ENCODE assay signal across 9 cellular contexts in the genomic region with DNA sequence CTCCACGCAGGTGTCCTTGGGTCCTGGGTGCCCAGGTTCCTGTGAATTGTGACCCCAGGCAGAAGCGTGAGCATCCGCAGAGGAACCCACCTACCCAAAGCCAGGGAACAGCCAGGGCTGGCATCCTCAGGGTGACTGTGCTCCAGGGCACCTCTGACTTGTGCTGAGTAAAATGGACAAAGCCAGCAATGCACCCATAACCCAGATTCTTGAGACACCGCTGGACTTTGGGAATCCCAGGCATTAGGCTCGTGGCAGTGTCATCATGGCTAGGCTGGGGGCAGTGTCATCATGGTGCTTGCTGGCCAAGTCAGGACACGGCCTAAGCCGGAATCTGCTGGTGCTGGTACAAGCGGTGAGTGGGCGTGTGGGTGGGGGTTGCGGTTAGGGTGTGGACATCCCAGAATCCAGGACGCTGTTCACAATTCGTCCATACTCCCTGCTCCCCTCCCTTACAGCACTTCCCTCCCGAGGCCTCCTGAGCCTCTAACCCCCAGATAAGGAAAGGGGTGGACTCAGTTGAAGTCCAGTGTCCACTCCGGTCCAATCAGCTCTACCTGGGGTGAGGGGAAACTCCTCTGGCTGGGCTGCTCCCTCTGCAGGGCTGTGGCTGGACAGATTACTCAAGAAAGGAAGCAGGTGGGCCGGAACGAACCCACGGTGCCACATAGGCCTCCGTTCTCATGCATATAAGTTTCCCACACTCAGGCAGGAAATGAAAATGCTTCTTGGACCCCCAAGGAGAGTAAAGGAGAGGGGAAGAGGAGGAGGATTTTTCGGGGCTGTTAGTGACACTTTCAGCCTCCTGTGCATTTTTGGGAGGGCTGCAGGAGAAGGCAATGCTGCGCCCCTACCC.
A peak's percentile ranks its signal among the peaks of the same experiment; 100 is the strongest.
DNase-seq lines count a peak whose midpoint lies in the region; ATAC-seq and TF ChIP-seq lines count a peak whose summit lies in the region.
"Had no signal": no experiment of that assay in that cellular context is flagged by ENCODE, and none has a peak within 500 bp of the region (broad histone marks: within the 10 kb centered on the region; RNA-seq: fewer than 3 reads in every experiment).

No MANE protein-coding gene starts in this region.

- no peak for TF ChIP-seq POLR2A in stomach (IDR thresholded peaks at IDR 0.05)

- DNase-seq in activated T-cell treated with anti-CD3 and anti-CD28 coated beads, Interleukin-2, amount 50 U/mL, for 72 hours, result no peak
- no peak for DNase-seq in activated T-cell treated with anti-CD3 and anti-CD28 coated beads for 4 hours
- DNase-seq in activated CD8-positive, alpha-beta T cell treated with anti-CD3 and anti-CD28 coated beads for 36 hours, result no peak
- peak; percentile 44 for DNase-seq in stomach
- DNase-seq in amniotic stem cell (lab: John Stamatoyannopoulos, UW), result no peak
- DNase-seq: activated naive CD4-positive, alpha-beta T cell had no signal

- H3K27ac ChIP-seq in iPS-18a (ENCODE audit: low read length) (no peak overlapping the region), stomach (peak overlapping the region in 4 of 5 donors; percentile 15 to 92 (median 41))

- intact Hi-C loops in activated CD8-positive, alpha-beta T cell treated with anti-CD3 and anti-CD28 coated beads for 36 hours (cut with micrococcal nuclease), result no loop called here
- intact Hi-C loops in stomach (cut with DNase I; ENCODE audit: low total_unique reads), result no loop called here

- peak overlapping the region; percentile 51 for H3K4me3 ChIP-seq in iPS-18a (ENCODE audit: low read length)
- H3K4me3 ChIP-seq in stomach, result peak overlapping the region in 1 of 4 donors; percentile 63

- WGBS in stomach, 5 donors, result 54 to 72% (median 68%) methylated on average over 19 to 20 of the region's 20 CpGs

- H3K4me1 Mint-ChIP-seq in activated T-cell treated with anti-CD3 and anti-CD28 coated beads, Interleukin-2, amount 50 U/mL, for 72 hours (ENCODE audit: low read depth), result peaks cover 17% of the 10 kb centered on the region
- H3K4me1 Mint-ChIP-seq in activated CD8-positive, alpha-beta T cell treated with anti-CD3 and anti-CD28 coated beads for 36 hours (ENCODE audit: low read depth), result peaks cover 12% of the 10 kb centered on the region

- TF ChIP-seq CTCF in activated CD8-positive, alpha-beta T cell treated with anti-CD3 and anti-CD28 coated beads for 36 hours (IDR thresholded peaks at IDR 0.05), result no peak
- TF ChIP-seq CTCF in stomach (IDR thresholded peaks at IDR 0.05), result no peak

- H3K4me3 Mint-ChIP-seq in activated T-cell treated with anti-CD3 and anti-CD28 coated beads, Interleukin-2, amount 50 U/mL, for 72 hours, result peak overlapping the region; percentile 20 to 72
- H3K4me3 Mint-ChIP-seq in activated CD8-positive, alpha-beta T cell treated with anti-CD3 and anti-CD28 coated beads for 36 hours, result peak overlapping the region; percentile 65

- TF ChIP-seq EP300 in stomach (IDR thresholded peaks at IDR 0.05), result no peak

- CTCF ChIA-PET in activated CD8-positive, alpha-beta T cell treated with anti-CD3 and anti-CD28 coated beads for 36 hours (lab: Charles Lee), result interaction anchor here (0.8 kb wide), 1 partner anchor 34 kb away, joined by 3 read pairs; no protein-coding TSS in a partner anchor

- H3K36me3 Mint-ChIP-seq in activated T-cell treated with anti-CD3 and anti-CD28 coated beads, Interleukin-2, amount 50 U/mL, for 72 hours (ENCODE audit: insufficient read depth in 2 of 2), result no peaks in the 10 kb centered on the region
- no peaks in the 10 kb centered on the region for H3K36me3 Mint-ChIP-seq in activated CD8-positive, alpha-beta T cell treated with anti-CD3 and anti-CD28 coated beads for 36 hours (ENCODE audit: low read depth)

- H3K27me3 ChIP-seq in iPS-18a (ENCODE audit: control insufficient read depth, insufficient read depth, low read length) (peaks cover 32% of the 10 kb centered on the region), stomach (peaks cover 0 to 10% (median 7%) of the 10 kb centered on the region in 3 donors)

- H3K4me1 ChIP-seq in iPS-18a (ENCODE audit: control insufficient read depth, low read depth, low read length) (peaks cover 13% of the 10 kb centered on the region), stomach (peaks cover 20 to 49% (median 39%) of the 10 kb centered on the region in 4 donors)

- H3K27ac Mint-ChIP-seq in activated T-cell treated with anti-CD3 and anti-CD28 coated beads, Interleukin-2, amount 50 U/mL, for 72 hours, result no peak overlapping the region
- H3K27ac Mint-ChIP-seq in activated CD8-positive, alpha-beta T cell treated with anti-CD3 and anti-CD28 coated beads for 36 hours, result no peak overlapping the region

- no peak for ATAC-seq in activated T-cell treated with anti-CD3 and anti-CD28 coated beads, Interleukin-2, amount 50 U/mL, for 72 hours (replicated peaks in 1 of 2)
- ATAC-seq in activated CD8-positive, alpha-beta T cell treated with anti-CD3 and anti-CD28 coated beads for 36 hours, result no peak
- no peak for ATAC-seq in GM21576 (IDR thresholded peaks at IDR 0.05; ENCODE audit: unreplicated experiment)
- no peak for ATAC-seq in GM18519 (IDR thresholded peaks at IDR 0.05; ENCODE audit: low FRiP score, unreplicated experiment)

- no peak overlapping the region for H3K9ac ChIP-seq in iPS-18a (ENCODE audit: low read length)

- peaks cover 20% of the 10 kb centered on the region for H3K27me3 Mint-ChIP-seq in activated T-cell treated with anti-CD3 and anti-CD28 coated beads, Interleukin-2, amount 50 U/mL, for 72 hours (ENCODE audit: low read depth)
- H3K27me3 Mint-ChIP-seq in activated CD8-positive, alpha-beta T cell treated with anti-CD3 and anti-CD28 coated beads for 36 hours, result peaks cover 19% of the 10 kb centered on the region

- H3K36me3 ChIP-seq in iPS-18a (ENCODE audit: control insufficient read depth, low read depth, low read length), result no peaks in the 10 kb centered on the region
- no peaks in the 10 kb centered on the region for H3K36me3 ChIP-seq in stomach

- H3K9me3 Mint-ChIP-seq in activated T-cell treated with anti-CD3 and anti-CD28 coated beads, Interleukin-2, amount 50 U/mL, for 72 hours, result no peaks in the 10 kb centered on the region
- H3K9me3 Mint-ChIP-seq in activated CD8-positive, alpha-beta T cell treated with anti-CD3 and anti-CD28 coated beads for 36 hours, result no peaks in the 10 kb centered on the region

- POLR2A ChIA-PET in activated CD8-positive, alpha-beta T cell treated with anti-CD3 and anti-CD28 coated beads for 36 hours (lab: Charles Lee), result interaction anchor here (0.7 kb wide), 1 partner anchor 184 kb away, joined by 3 read pairs; no protein-coding TSS in a partner anchor

- H3K9me3 ChIP-seq in iPS-18a (ENCODE audit: control insufficient read depth, low read depth, low read length) (no peaks in the 10 kb centered on the region), stomach (no peaks in the 10 kb centered on the region)
